ENCODE assay signal across 24 cellular contexts in the genomic region with DNA sequence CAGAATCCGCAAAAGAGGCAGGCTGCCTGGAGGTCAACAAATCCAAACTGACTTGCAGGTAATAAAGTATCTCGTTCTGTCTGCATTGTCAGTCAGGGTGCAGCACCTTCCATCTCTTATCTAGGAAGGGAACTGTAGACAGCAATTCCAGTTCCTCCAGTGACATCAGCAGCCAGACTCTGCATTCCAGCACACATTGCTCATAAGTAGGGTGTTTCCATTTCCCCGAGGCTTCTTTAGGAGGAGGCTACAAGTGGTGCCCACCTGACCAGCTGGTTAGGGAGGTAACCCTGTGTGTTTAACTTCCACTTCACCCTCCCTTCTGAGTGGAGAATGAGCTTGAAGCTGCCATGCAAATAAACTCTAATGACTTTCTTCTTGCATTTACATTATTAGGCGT. TPM values are rescaled to one million over a fixed set of nuclear protein-coding genes. Genes with fewer than 3 reads are reported as not detected.
DNase-seq lines count a peak whose midpoint lies in the region; ATAC-seq, FAIRE-seq and TF ChIP-seq lines count a peak whose summit lies in the region.
"Had no signal": no experiment of that assay in that cellular context is flagged by ENCODE, and none has a peak within 500 bp of the region (broad histone marks: within the 10 kb centered on the region; RNA-seq: fewer than 3 reads in every experiment).

No MANE protein-coding gene starts in this region.

- no peak for TF ChIP-seq CTCF in kidney epithelial cell (IDR thresholded peaks at IDR 0.05; ENCODE audit: insufficient read depth, low read length, poor library complexity, severe bottlenecking)
- no peak for TF ChIP-seq CTCF in suprapubic skin (IDR thresholded peaks at IDR 0.05)
- TF ChIP-seq CTCF in sigmoid colon (IDR thresholded peaks at IDR 0.05): no peak

- H3K4me3 ChIP-seq in GM23248: no peak overlapping the region
- no peak overlapping the region for H3K4me3 ChIP-seq in kidney epithelial cell (ENCODE audit: low read depth, low read length)
- no peak overlapping the region for H3K4me3 ChIP-seq in suprapubic skin
- H3K4me3 ChIP-seq in sigmoid colon: no peak overlapping the region
- H3K4me3 ChIP-seq: colonic mucosa, thyroid gland had no signal

- H3K27me3 ChIP-seq in GM23248 (replicated peaks; ENCODE audit: insufficient read depth) (peaks cover 37% of the 10 kb centered on the region), kidney epithelial cell (ENCODE audit: control insufficient read depth, insufficient read depth, low read length) (no peaks in the 10 kb centered on the region), suprapubic skin (no peaks in the 10 kb centered on the region), sigmoid colon (no peaks in the 10 kb centered on the region)
- H3K27me3 ChIP-seq: colonic mucosa, thyroid gland had no signal

- H3K36me3 ChIP-seq in GM23248 (ENCODE audit: low read depth) (no peaks in the 10 kb centered on the region), kidney epithelial cell (ENCODE audit: control insufficient read depth, insufficient read depth, low read length) (no peaks in the 10 kb centered on the region), suprapubic skin (no peaks in the 10 kb centered on the region), sigmoid colon (no peaks in the 10 kb centered on the region)
- H3K36me3 ChIP-seq: colonic mucosa, thyroid gland had no signal

- H4K20me1 ChIP-seq in GM23248 (ENCODE audit: insufficient read depth): no peaks in the 10 kb centered on the region

- no peak for ATAC-seq in natural killer cell treated with Interleukin-12 subunit alpha and Interleukin-12 subunit beta and Interleukin-15 and Interleukin-18, amount 100 ng/mL, for 72 hours

- no peaks in the 10 kb centered on the region for H3K9me3 ChIP-seq in GM23248 (ENCODE audit: low read depth)
- no peaks in the 10 kb centered on the region for H3K9me3 ChIP-seq in suprapubic skin
- no peaks in the 10 kb centered on the region for H3K9me3 ChIP-seq in sigmoid colon
- H3K9me3 ChIP-seq: colonic mucosa, thyroid gland had no signal

- no peaks in the 10 kb centered on the region for H3K79me2 ChIP-seq in GM23248 (ENCODE audit: insufficient read depth)

- H3K4me1 Mint-ChIP-seq in natural killer cell treated with Interleukin-12 subunit alpha and Interleukin-12 subunit beta and Interleukin-15 and Interleukin-18, amount 100 ng/mL, for 72 hours (ENCODE audit: low read depth in 2 of 2): no peaks in the 10 kb centered on the region
- H3K4me1 Mint-ChIP-seq: activated B cell treated with CpG ODN at 0.5 μM for 24 hours, CD14-positive monocyte had no signal

- no peak overlapping the region for H3K27ac Mint-ChIP-seq in natural killer cell treated with Interleukin-12 subunit alpha and Interleukin-12 subunit beta and Interleukin-15 and Interleukin-18, amount 100 ng/mL, for 72 hours
- H3K27ac Mint-ChIP-seq: activated B cell treated with CpG ODN at 0.5 μM for 24 hours had no signal

- no peak overlapping the region for H3K27ac ChIP-seq in GM23248
- H3K27ac ChIP-seq in suprapubic skin: peak overlapping the region; percentile 32
- H3K27ac ChIP-seq in sigmoid colon: no peak overlapping the region
- H3K27ac ChIP-seq: colonic mucosa, thyroid gland had no signal

- intact Hi-C loops in sigmoid colon (cut with DNase I): no loop called here

- peaks cover 0 to 14% of the 10 kb centered on the region in 2 donors for H3K27me3 Mint-ChIP-seq in natural killer cell treated with Interleukin-12 subunit alpha and Interleukin-12 subunit beta and Interleukin-15 and Interleukin-18, amount 100 ng/mL, for 72 hours
- H3K27me3 Mint-ChIP-seq: activated B cell treated with CpG ODN at 0.5 μM for 24 hours had no signal

- TF ChIP-seq EP300 in suprapubic skin (IDR thresholded peaks at IDR 0.05): no peak
- no peak for TF ChIP-seq EP300 in sigmoid colon (IDR thresholded peaks at IDR 0.05)

- H3K4me1 ChIP-seq in GM23248 (ENCODE audit: insufficient read depth) (no peaks in the 10 kb centered on the region), suprapubic skin (peaks cover 4% of the 10 kb centered on the region), sigmoid colon (no peaks in the 10 kb centered on the region)
- H3K4me1 ChIP-seq: colonic mucosa, thyroid gland had no signal

- H3K4me2 ChIP-seq in GM23248 (ENCODE audit: unreplicated experiment): no peak overlapping the region

- no peaks in the 10 kb centered on the region for H3F3A ChIP-seq in GM23248 (ENCODE audit: insufficient read depth)

- H3K4me3 Mint-ChIP-seq in natural killer cell treated with Interleukin-12 subunit alpha and Interleukin-12 subunit beta and Interleukin-15 and Interleukin-18, amount 100 ng/mL, for 72 hours: no peak overlapping the region
- H3K4me3 Mint-ChIP-seq: activated B cell treated with CpG ODN at 0.5 μM for 24 hours, CD14-positive monocyte had no signal

- H3K9me2 ChIP-seq in GM23248 (ENCODE audit: insufficient read depth): no peaks in the 10 kb centered on the region

- H2AFZ ChIP-seq in GM23248: no peak overlapping the region

- TF ChIP-seq POLR2A in suprapubic skin (IDR thresholded peaks at IDR 0.05) (no peak), sigmoid colon (IDR thresholded peaks at IDR 0.05) (no peak)

- no peaks in the 10 kb centered on the region for H3K36me3 Mint-ChIP-seq in natural killer cell treated with Interleukin-12 subunit alpha and Interleukin-12 subunit beta and Interleukin-15 and Interleukin-18, amount 100 ng/mL, for 72 hours
- H3K36me3 Mint-ChIP-seq: CD14-positive monocyte had no signal

- no peaks in the 10 kb centered on the region for H3K9me3 Mint-ChIP-seq in natural killer cell treated with Interleukin-12 subunit alpha and Interleukin-12 subunit beta and Interleukin-15 and Interleukin-18, amount 100 ng/mL, for 72 hours
- H3K9me3 Mint-ChIP-seq: activated B cell treated with CpG ODN at 0.5 μM for 24 hours had no signal

- FAIRE-seq in RCC 7860 (lab: Jason Lieb, UNC): no peak

- in situ Hi-C loops in GM23248 (cut with MboI): loop anchor here (25.0 kb wide), 1 partner anchor 239 kb away; no protein-coding TSS in a partner anchor

- 24 to 32% methylated on average over 4 of the region's 4 CpGs for WGBS in GM23248 (ENCODE audit: low coverage in 1 of 2, low lambda C conversion rate in 2 of 2, missing lambda C conversion rate in 2 of 2), 2 experiments
- WGBS in suprapubic skin: 32% methylated on average over 3 of the region's 4 CpGs
- 20 to 52% methylated on average over 4 of the region's 4 CpGs for WGBS in sigmoid colon, 2 donors

- H3K9ac ChIP-seq in GM23248: no peak overlapping the region

- DNase-seq in GM23248 (peak; percentile 38), RCC 7860 (ENCODE audit: low spot score) (peak; percentile 51), kidney epithelial cell (ENCODE audit: low read depth) (peak; percentile 29), suprapubic skin (ENCODE audit: low spot score in 2 of 2) (no peak), sigmoid colon (no peak), GM19238 (ENCODE audit: insufficient read length, low spot score) (no peak)
- no peak for DNase-seq in activated CD4-positive, alpha-beta T cell treated with anti-CD3 and anti-CD28 coated beads, Interleukin-2, amount 50 U/mL, for 48 hours
- DNase-seq in natural killer cell treated with Interleukin-12 subunit alpha and Interleukin-12 subunit beta and Interleukin-15 and Interleukin-18, amount 100 ng/mL, for 72 hours (ENCODE audit: low spot score): no peak
- DNase-seq: activated B cell treated with CpG ODN at 0.5 μM for 24 hours; activated gamma-delta T cell; anterior cingulate cortex; colonic mucosa; DMS53; glutamatergic neuron; Kasumi-1; NCI-H146; NCI-H345; occipital lobe; SHP77 treated with DMSO at 0.1 percent for 48 hours; stimulated activated CD4-positive, alpha-beta T cell treated with anti-CD3 and anti-CD28 coated beads, Interleukin-4, amount 100 ng/mL, for 4 hours; thyroid gland had no signal

RNA-seq across cellular contexts. Expression of a gene that starts 53.3 kb away (rescaled TPM):
- 23.1 and 25.9 TPM in 2 replicates for total RNA-seq in GM23248 (2014; rRNA removed; shearing (Covaris generic))
- polyA plus RNA-seq in GM23248 (2016; fragmentation: Nextera tagmentation; extraction: Ambion mirVana) (48.3 and 49.0 TPM in 2 replicates), sigmoid colon (1 to 10 TPM in 1 of 3 donors, under 1 TPM in 1, not detected in 1; 0.96 to 1.8 TPM)
- total RNA-seq in kidney epithelial cell (111 and 128 TPM in 2 replicates), suprapubic skin (10 to 100 TPM in 1 of 4 donors, 1 to 10 TPM in 2, under 1 TPM in 1; 0.19 to 19.1 (median 2.1) TPM), sigmoid colon (10 to 100 TPM in 2 of 4 donors, 1 to 10 TPM in 2; 5.9 to 18.3 (median 10.4) TPM)
- not detected for total RNA-seq in natural killer cell treated with Interleukin-12 subunit alpha and Interleukin-12 subunit beta and Interleukin-15 and Interleukin-18, amount 100 ng/mL, for 72 hours
- total RNA-seq: activated B cell treated with CpG ODN at 0.5 μM for 24 hours; mononuclear cell; T-helper 2 cell treated with Interferon-gamma antibody and Interleukin-4, amounts not matched to agents 100 ng/mL and 5 ng/mL, for 36 hours had no signal
- polyA plus RNA-seq: CD14-positive monocyte had no signal

Comparison
In these comparisons a context has a peak if more than half of its experiments do, and no peak if none do; other contexts are left out.
1. DNase-seq: peak in GM23248 (single experiment), RCC 7860 (single experiment) and kidney epithelial cell (single experiment); none in suprapubic skin (0 of 2), sigmoid colon (single experiment), GM19238 (single experiment), activated CD4-positive, alpha-beta T cell treated with anti-CD3 and anti-CD28 coated beads, Interleukin-2, amount 50 U/mL, for 48 hours (0 of 2) and natural killer cell treated with Interleukin-12 subunit alpha and Interleukin-12 subunit beta and Interleukin-15 and Interleukin-18, amount 100 ng/mL, for 72 hours (single experiment).